ENCODE assay signal across 20 cellular contexts in the genomic region with DNA sequence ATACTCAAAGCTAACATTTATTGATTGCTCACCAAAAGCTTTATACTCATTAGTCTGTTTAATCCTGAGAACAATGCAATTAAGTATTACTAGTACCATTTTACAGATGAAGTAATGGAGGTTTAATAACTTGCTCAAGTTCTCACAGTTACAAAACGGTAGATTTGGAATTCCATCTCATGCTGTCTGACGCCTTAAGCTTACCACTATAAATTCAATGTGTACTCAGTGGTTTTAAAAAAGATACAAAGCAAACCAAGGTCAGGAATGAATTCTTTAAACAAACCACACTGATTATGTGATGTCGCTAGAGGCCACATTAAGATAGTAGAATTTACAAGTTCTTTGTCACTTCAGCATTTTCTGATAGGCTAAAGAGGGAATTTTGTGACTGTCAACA. TPM values are rescaled to one million over a fixed set of nuclear protein-coding genes. Genes with fewer than 3 reads are reported as not detected.
A peak's percentile ranks its signal among the peaks of the same experiment; 100 is the strongest.
DNase-seq lines count a peak whose midpoint lies in the region; ATAC-seq and TF ChIP-seq lines count a peak whose summit lies in the region.
"Had no signal": no experiment of that assay in that cellular context is flagged by ENCODE, and none has a peak within 500 bp of the region (broad histone marks: within the 10 kb centered on the region; RNA-seq: fewer than 3 reads in every experiment).

No MANE protein-coding gene starts in this region.

- no peak overlapping the region for H3K4me2 ChIP-seq in OCI-LY7 (ENCODE audit: low read length)

- H3K9me3 ChIP-seq in OCI-LY7 (ENCODE audit: low read length) (no peaks in the 10 kb centered on the region), spleen (no peaks in the 10 kb centered on the region)
- H3K9me3 ChIP-seq: BLaER1 treated with 17β-estradiol and CSF1 and Interleukin-3, amounts not matched to agents 10 nM and 100 nM; MG63 had no signal

- H3K4me3 ChIP-seq in OCI-LY7 (ENCODE audit: low read depth, low read length, poor library complexity, severe bottlenecking) (no peak overlapping the region), spleen (no peak overlapping the region)

- H3K4me1 ChIP-seq in OCI-LY7 (ENCODE audit: insufficient read depth, low read length, poor library complexity, severe bottlenecking) (peaks cover 10% of the 10 kb centered on the region), spleen (peaks cover 5 to 39% (median 11%) of the 10 kb centered on the region in 6 donors)

- peaks cover 15% of the 10 kb centered on the region for H3K4me1 Mint-ChIP-seq in T-helper 1 cell treated with Interleukin-12 subunit alpha and Interleukin-12 subunit beta and Interleukin-4 antibody, amounts not matched to agents 30 μg/mL and 1 μg/mL, for 36 hours (ENCODE audit: low read depth)
- peaks cover 11 to 14% of the 10 kb centered on the region in 2 donors for H3K4me1 Mint-ChIP-seq in effector memory CD8-positive, alpha-beta T cell (ENCODE audit: low read depth in 2 of 2)
- H3K4me1 Mint-ChIP-seq in type B pancreatic cell (ENCODE audit: unreplicated experiment), result peaks cover 12% of the 10 kb centered on the region

- DNase-seq in T-helper 1 cell (no peak), OCI-LY7 (ENCODE audit: low spot score) (no peak), type B pancreatic cell (ENCODE audit: extremely low spot score, unreplicated experiment) (no peak), spleen (no peak)
- no peak for DNase-seq in effector memory CD8-positive, alpha-beta T cell
- DNase-seq: Calu3; DMS79 treated with DMSO at 0.1 percent for 48 hours; GOT3; KG1; MG63; NCI-H1092 treated with DMSO at 0.1 percent for 48 hours; NCI-H1694; NCI-H2107; NCI-H345; NK-92 treated with Interleukin-12 subunit alpha and Interleukin-12 subunit beta, amount 100 ng/mL, for 24 hours; PC-3 had no signal

- no peak for TF ChIP-seq POLR2A in spleen (IDR thresholded peaks at IDR 0.05)

- intact Hi-C loops in OCI-LY7 (cut with micrococcal nuclease; ENCODE audit: unreplicated experiment), result no loop called here
- intact Hi-C loops in spleen (cut with DNase I; ENCODE audit: low total_unique reads), result no loop called here

- no peaks in the 10 kb centered on the region for H3K9me3 Mint-ChIP-seq in T-helper 1 cell treated with Interleukin-12 subunit alpha and Interleukin-12 subunit beta and Interleukin-4 antibody, amounts not matched to agents 30 μg/mL and 1 μg/mL, for 36 hours
- H3K9me3 Mint-ChIP-seq in effector memory CD8-positive, alpha-beta T cell, result peaks cover 0 to 7% of the 10 kb centered on the region in 2 donors
- H3K9me3 Mint-ChIP-seq in type B pancreatic cell, result no peaks in the 10 kb centered on the region

- H3K36me3 ChIP-seq in OCI-LY7 (ENCODE audit: insufficient read depth, low read length) (no peaks in the 10 kb centered on the region), spleen (no peaks in the 10 kb centered on the region)
- H3K36me3 ChIP-seq: BLaER1 treated with 17β-estradiol and CSF1 and Interleukin-3, amounts not matched to agents 10 nM and 100 nM had no signal

- CTCF ChIA-PET in OCI-LY7 (lab: Charles Lee; ENCODE audit: unreplicated experiment), result no interaction called here

- H3K27me3 ChIP-seq in spleen (replicated peaks in 1 of 7), result no peaks in the 10 kb centered on the region
- H3K27me3 ChIP-seq: MG63 had no signal

- BruUV-seq in OCI-LY7 (replicated peaks; lab: Mats Ljungman, UMichigan), result no TSS peak

- H3K36me3 Mint-ChIP-seq in T-helper 1 cell treated with Interleukin-12 subunit alpha and Interleukin-12 subunit beta and Interleukin-4 antibody, amounts not matched to agents 30 μg/mL and 1 μg/mL, for 36 hours (ENCODE audit: low read depth), result peaks cover 2% of the 10 kb centered on the region
- H3K36me3 Mint-ChIP-seq in effector memory CD8-positive, alpha-beta T cell (ENCODE audit: insufficient read depth), result peaks cover 3% of the 10 kb centered on the region
- no peaks in the 10 kb centered on the region for H3K36me3 Mint-ChIP-seq in type B pancreatic cell

- H2AFZ ChIP-seq in OCI-LY7 (ENCODE audit: low read length), result peak overlapping the region; percentile 100

- H3K27ac Mint-ChIP-seq in T-helper 1 cell treated with Interleukin-12 subunit alpha and Interleukin-12 subunit beta and Interleukin-4 antibody, amounts not matched to agents 30 μg/mL and 1 μg/mL, for 36 hours, result no peak overlapping the region
- no peak overlapping the region for H3K27ac Mint-ChIP-seq in effector memory CD8-positive, alpha-beta T cell
- H3K27ac Mint-ChIP-seq in type B pancreatic cell, result no peak overlapping the region

- H3K4me3 Mint-ChIP-seq in T-helper 1 cell treated with Interleukin-12 subunit alpha and Interleukin-12 subunit beta and Interleukin-4 antibody, amounts not matched to agents 30 μg/mL and 1 μg/mL, for 36 hours, result peak overlapping the region; percentile 33
- H3K4me3 Mint-ChIP-seq in effector memory CD8-positive, alpha-beta T cell, result peak overlapping the region; percentile 87 to 94
- peak overlapping the region; percentile 91 for H3K4me3 Mint-ChIP-seq in type B pancreatic cell

- H3K79me2 ChIP-seq in OCI-LY7 (ENCODE audit: insufficient read depth, low read depth, low read length), result no peaks in the 10 kb centered on the region

- POLR2A ChIA-PET in OCI-LY7 (lab: Charles Lee), result interaction anchor here (1.0 to 1.2 kb wide), 2 partner anchors 10 to 16 kb away, joined by 3 to 4 read pairs; no protein-coding TSS in a partner anchor

- no peak for ATAC-seq in effector memory CD8-positive, alpha-beta T cell (replicated peaks)
- ATAC-seq in HG02884 (IDR thresholded peaks at IDR 0.05; ENCODE audit: unreplicated experiment) (no peak), GM19467 (IDR thresholded peaks at IDR 0.05; ENCODE audit: unreplicated experiment) (no peak)
- ATAC-seq: PC-3 had no signal

- H3K9me2 ChIP-seq in OCI-LY7 (ENCODE audit: insufficient read depth, low read length), result no peaks in the 10 kb centered on the region

- no peak for TF ChIP-seq CTCF in OCI-LY7 (conservative IDR thresholded peaks at IDR 0.05; ENCODE audit: low read length)
- no peak for TF ChIP-seq CTCF in type B pancreatic cell (conservative IDR thresholded peaks at IDR 0.05)
- TF ChIP-seq CTCF in spleen (IDR thresholded peaks at IDR 0.05 in 8 of 11, conservative IDR thresholded peaks at IDR 0.05 in 3 of 11), result no peak

- H3K27me3 Mint-ChIP-seq in T-helper 1 cell treated with Interleukin-12 subunit alpha and Interleukin-12 subunit beta and Interleukin-4 antibody, amounts not matched to agents 30 μg/mL and 1 μg/mL, for 36 hours (ENCODE audit: low read depth), result no peaks in the 10 kb centered on the region
- no peaks in the 10 kb centered on the region for H3K27me3 Mint-ChIP-seq in effector memory CD8-positive, alpha-beta T cell
- peaks cover 2% of the 10 kb centered on the region for H3K27me3 Mint-ChIP-seq in type B pancreatic cell

- H3K27ac ChIP-seq in OCI-LY7 (ENCODE audit: low read depth, low read length, poor library complexity, severe bottlenecking) (no peak overlapping the region), spleen (no peak overlapping the region)
- H3K27ac ChIP-seq: BLaER1 treated with 17β-estradiol and CSF1 and Interleukin-3, amounts not matched to agents 10 nM and 100 nM had no signal

- H4K20me1 ChIP-seq in OCI-LY7 (ENCODE audit: insufficient read depth, low read length), result no peaks in the 10 kb centered on the region
- H4K20me1 ChIP-seq: BLaER1 treated with 17β-estradiol and CSF1 and Interleukin-3, amounts not matched to agents 10 nM and 100 nM had no signal

- 94 to 97% (median 95%) methylated on average over 3 of the region's 3 CpGs for WGBS in spleen, 5 donors

RNA-seq across cellular contexts. Expression of gene C5orf63, which starts 1.2 kb away (rescaled TPM):
- 4.2 and 5.5 TPM in 2 replicates for total RNA-seq in OCI-LY7 (2014; rRNA removed; shearing (Covaris generic))
- 0.11 TPM in 1 of 2 replicates, not detected in the other for total RNA-seq in OCI-LY7 (2022)
- total RNA-seq in type B pancreatic cell (ENCODE audit: low replicate concordance), result 5.1 and 8.9 TPM in 2 replicates
- total RNA-seq in spleen, result 10 to 100 TPM in 1 of 7 donors, 1 to 10 TPM in 6; 2.3 to 10.1 (median 5.0) TPM
- 1 to 10 TPM; 3.8 to 4.8 (median 3.9) TPM for polyA plus RNA-seq in spleen

RNA-seq across cellular contexts. Expression of gene MARCHF3, which starts 44.1 kb away (rescaled TPM):
- total RNA-seq in OCI-LY7 (2014; rRNA removed; shearing (Covaris generic)), result 7.0 and 9.2 TPM in 2 replicates
- total RNA-seq in OCI-LY7 (2022) (5.4 and 7.3 TPM in 2 replicates), type B pancreatic cell (ENCODE audit: low replicate concordance) (4.9 and 5.9 TPM in 2 replicates), spleen (10 to 100 TPM in 6 of 7 donors, 1 to 10 TPM in 1; 8.7 to 14.8 (median 12.7) TPM)
- polyA plus RNA-seq in spleen, result 1 to 10 TPM; 2.3 to 4.9 (median 2.6) TPM

Comparison
In these comparisons a context has a peak if more than half of its experiments do, and no peak if none do; other contexts are left out.
1. H3K4me3 Mint-ChIP-seq: peak in every context shown above with its lines; median percentile 91 in type B pancreatic cell; 90 in effector memory CD8-positive, alpha-beta T cell; 33 in T-helper 1 cell treated with Interleukin-12 subunit alpha and Interleukin-12 subunit beta and Interleukin-4 antibody, amounts not matched to agents 30 μg/mL and 1 μg/mL, for 36 hours.